Comparison of ENCODE assay signal across 14 cellular contexts in genomic region chr5:172503925-172504730, GRCh38. TPM values are rescaled to one million over a fixed set of nuclear protein-coding genes. Genes with fewer than 3 reads are reported as not detected.
A peak's percentile ranks its signal among the peaks of the same experiment; 100 is the strongest.
DNase-seq lines count a peak whose midpoint lies in the region; ATAC-seq and TF ChIP-seq lines count a peak whose summit lies in the region.
"Had no signal": no experiment of that assay in that cellular context is flagged by ENCODE, and none has a peak within 500 bp of the region (broad histone marks: within the 10 kb centered on the region; RNA-seq: fewer than 3 reads in every experiment).

No MANE protein-coding gene starts in this region.

- no peak overlapping the region for H3K4me3 Mint-ChIP-seq in activated T-cell treated with anti-CD3 and anti-CD28 coated beads, Interleukin-2, amount 50 U/mL, for 24 hours
- H3K4me3 Mint-ChIP-seq in activated T-cell treated with anti-CD3 and anti-CD28 coated beads, Interleukin-2, amount 50 U/mL, for 72 hours: no peak overlapping the region
- H3K4me3 Mint-ChIP-seq: activated naive CD8-positive, alpha-beta T cell treated with anti-CD3 and anti-CD28 coated beads, Interleukin-2, amount 50 U/mL, for 24 hours had no signal

- H3K36me3 ChIP-seq in aorta (ENCODE audit: control insufficient read depth in 1 of 2, insufficient read depth in 2 of 2, low read length in 1 of 2) (no peaks in the 10 kb centered on the region), thyroid gland (no peaks in the 10 kb centered on the region)

- peaks cover 27% of the 10 kb centered on the region for H3K27me3 Mint-ChIP-seq in activated T-cell treated with anti-CD3 and anti-CD28 coated beads, Interleukin-2, amount 50 U/mL, for 24 hours
- H3K27me3 Mint-ChIP-seq in activated T-cell treated with anti-CD3 and anti-CD28 coated beads, Interleukin-2, amount 50 U/mL, for 72 hours (ENCODE audit: low read depth): peaks cover 13% of the 10 kb centered on the region

- H3K4me3 ChIP-seq in aorta (ENCODE audit: low read length in 2 of 2): no peak overlapping the region
- no peak overlapping the region for H3K4me3 ChIP-seq in thyroid gland (replicated peaks in 1 of 3)
- H3K4me3 ChIP-seq: A549, GM23248 had no signal

- no peak for TF ChIP-seq POLR2A in thyroid gland (IDR thresholded peaks at IDR 0.05)

- 60 to 68% methylated on average over 10 to 11 of the region's 11 CpGs for WGBS in aorta, 2 donors
- WGBS in thyroid gland, 2 donors: 74 to 78% methylated on average over 10 to 11 of the region's 11 CpGs

- H3K9me3 ChIP-seq in aorta (ENCODE audit: control insufficient read depth, low read length) (no peaks in the 10 kb centered on the region), thyroid gland (no peaks in the 10 kb centered on the region)
- H3K9me3 ChIP-seq: A549 had no signal

- H3K36me3 Mint-ChIP-seq in activated T-cell treated with anti-CD3 and anti-CD28 coated beads, Interleukin-2, amount 50 U/mL, for 24 hours (ENCODE audit: low read depth): no peaks in the 10 kb centered on the region
- no peaks in the 10 kb centered on the region for H3K36me3 Mint-ChIP-seq in activated T-cell treated with anti-CD3 and anti-CD28 coated beads, Interleukin-2, amount 50 U/mL, for 72 hours (ENCODE audit: insufficient read depth in 2 of 2)

- DNase-seq in activated T-cell treated with anti-CD3 and anti-CD28 coated beads, Interleukin-2, amount 50 U/mL, for 24 hours: peak; percentile 11
- DNase-seq in activated T-cell treated with anti-CD3 and anti-CD28 coated beads, Interleukin-2, amount 50 U/mL, for 72 hours: no peak
- DNase-seq in left cardiac atrium: peak; percentile 71
- DNase-seq in posterior vena cava (ENCODE audit: low spot score): peak; percentile 90
- peak; percentile 60 to 73 for DNase-seq in aorta
- no peak for DNase-seq in thyroid gland
- no peak for DNase-seq in HUDEP-2 (lab: John Stamatoyannopoulos, UW; ENCODE audit: unreplicated experiment in 76 of 76)
- DNase-seq: activated naive CD8-positive, alpha-beta T cell treated with anti-CD3 and anti-CD28 coated beads, Interleukin-2, amount 50 U/mL, for 24 hours; GM23248; MV-4-11; PC-3; T-helper 9 cell had no signal

- H3K27ac Mint-ChIP-seq in activated T-cell treated with anti-CD3 and anti-CD28 coated beads, Interleukin-2, amount 50 U/mL, for 24 hours: no peak overlapping the region
- H3K27ac Mint-ChIP-seq in activated T-cell treated with anti-CD3 and anti-CD28 coated beads, Interleukin-2, amount 50 U/mL, for 72 hours: no peak overlapping the region
- H3K27ac Mint-ChIP-seq: activated naive CD8-positive, alpha-beta T cell treated with anti-CD3 and anti-CD28 coated beads, Interleukin-2, amount 50 U/mL, for 24 hours had no signal

- no peaks in the 10 kb centered on the region for H3K27me3 ChIP-seq in aorta (ENCODE audit: control insufficient read depth in 1 of 2, insufficient read depth in 2 of 2, low read length in 1 of 2)
- no peaks in the 10 kb centered on the region for H3K27me3 ChIP-seq in thyroid gland

- no peak for ATAC-seq in activated T-cell treated with anti-CD3 and anti-CD28 coated beads, Interleukin-2, amount 50 U/mL, for 72 hours (replicated peaks in 1 of 2)
- ATAC-seq in left cardiac atrium (peak; percentile 48 to 91), aorta (ENCODE audit: low FRiP score) (peak; percentile 59), HG02973 (IDR thresholded peaks at IDR 0.05; ENCODE audit: unreplicated experiment) (no peak)
- ATAC-seq: activated naive CD8-positive, alpha-beta T cell treated with anti-CD3 and anti-CD28 coated beads, Interleukin-2, amount 50 U/mL, for 24 hours; PC-3 had no signal

- H3K4me1 ChIP-seq in aorta (ENCODE audit: control insufficient read depth in 1 of 2, insufficient read depth in 2 of 2, low read length in 2 of 2): no peaks in the 10 kb centered on the region
- peaks cover 0 to 3% of the 10 kb centered on the region in 2 donors for H3K4me1 ChIP-seq in thyroid gland
- H3K4me1 ChIP-seq: A549 had no signal

- intact Hi-C loops in left cardiac atrium (cut with DNase I) (no loop called here), posterior vena cava (cut with DNase I) (no loop called here), aorta (cut with DNase I) (no loop called here), thyroid gland (cut with DNase I) (no loop called here)

- no peak for TF ChIP-seq CTCF in thyroid gland (IDR thresholded peaks at IDR 0.05)

- H3K27ac ChIP-seq in aorta (ENCODE audit: low read depth in 1 of 2, low read length in 2 of 2) (no peak overlapping the region), thyroid gland (no peak overlapping the region)
- H3K27ac ChIP-seq: A549, GM23248 had no signal

- H3K9me3 Mint-ChIP-seq in activated T-cell treated with anti-CD3 and anti-CD28 coated beads, Interleukin-2, amount 50 U/mL, for 24 hours: no peaks in the 10 kb centered on the region
- H3K9me3 Mint-ChIP-seq in activated T-cell treated with anti-CD3 and anti-CD28 coated beads, Interleukin-2, amount 50 U/mL, for 72 hours: no peaks in the 10 kb centered on the region
- H3K9me3 Mint-ChIP-seq: activated naive CD8-positive, alpha-beta T cell treated with anti-CD3 and anti-CD28 coated beads, Interleukin-2, amount 50 U/mL, for 24 hours had no signal

- no peaks in the 10 kb centered on the region for H3K4me1 Mint-ChIP-seq in activated T-cell treated with anti-CD3 and anti-CD28 coated beads, Interleukin-2, amount 50 U/mL, for 24 hours (ENCODE audit: low read depth)
- no peaks in the 10 kb centered on the region for H3K4me1 Mint-ChIP-seq in activated T-cell treated with anti-CD3 and anti-CD28 coated beads, Interleukin-2, amount 50 U/mL, for 72 hours (ENCODE audit: low read depth)
- H3K4me1 Mint-ChIP-seq: activated naive CD8-positive, alpha-beta T cell treated with anti-CD3 and anti-CD28 coated beads, Interleukin-2, amount 50 U/mL, for 24 hours had no signal

RNA-seq across cellular contexts. Expression of gene SH3PXD2B, which starts 49.8 kb away (rescaled TPM):
- total RNA-seq in activated T-cell treated with anti-CD3 and anti-CD28 coated beads, Interleukin-2, amount 50 U/mL, for 72 hours: 1 to 10 TPM in 1 of 2 donors, under 1 TPM in 1; 0.49 to 1.3 TPM
- 10 to 100 TPM in 1 of 2 donors, 1 to 10 TPM in 1; 10.0 to 15.3 TPM for total RNA-seq in left cardiac atrium
- total RNA-seq in posterior vena cava: 100 to 1,000 TPM in 1 of 2 donors, 10 to 100 TPM in 1; 85.2 to 114 TPM
- 10 to 100 TPM; 43.3 to 69.1 TPM for total RNA-seq in aorta
- 1 to 10 TPM; 4.5 to 7.3 TPM for polyA plus RNA-seq in aorta
- 10 to 100 TPM; 13.7 to 27.1 (median 21.1) TPM for total RNA-seq in thyroid gland

Comparison
In these comparisons a context has a peak if more than half of its experiments do, and no peak if none do; other contexts are left out.
1. DNase-seq: peak in activated T-cell treated with anti-CD3 and anti-CD28 coated beads, Interleukin-2, amount 50 U/mL, for 24 hours (single experiment), left cardiac atrium (single experiment), posterior vena cava (single experiment) and aorta (2 of 2); none in activated T-cell treated with anti-CD3 and anti-CD28 coated beads, Interleukin-2, amount 50 U/mL, for 72 hours (0 of 2), thyroid gland (0 of 2) and HUDEP-2 (0 of 76).
2. ATAC-seq: peak in left cardiac atrium (2 of 2) and aorta (single experiment); none in activated T-cell treated with anti-CD3 and anti-CD28 coated beads, Interleukin-2, amount 50 U/mL, for 72 hours (0 of 2) and HG02973 (single experiment).
3. RNA of gene SH3PXD2B, which starts 49.8 kb away (total RNA-seq): 85.2 to 114 TPM in posterior vena cava, 43.3 to 69.1 TPM in aorta, 13.7 to 27.1 TPM in thyroid gland and 10.0 to 15.3 TPM in left cardiac atrium; 0.49 to 1.3 TPM in activated T-cell treated with anti-CD3 and anti-CD28 coated beads, Interleukin-2, amount 50 U/mL, for 72 hours; every median in the first group is over 4 times any median in the second.